Comparison of ENCODE assay signal across 16 cellular contexts in the genomic region with DNA sequence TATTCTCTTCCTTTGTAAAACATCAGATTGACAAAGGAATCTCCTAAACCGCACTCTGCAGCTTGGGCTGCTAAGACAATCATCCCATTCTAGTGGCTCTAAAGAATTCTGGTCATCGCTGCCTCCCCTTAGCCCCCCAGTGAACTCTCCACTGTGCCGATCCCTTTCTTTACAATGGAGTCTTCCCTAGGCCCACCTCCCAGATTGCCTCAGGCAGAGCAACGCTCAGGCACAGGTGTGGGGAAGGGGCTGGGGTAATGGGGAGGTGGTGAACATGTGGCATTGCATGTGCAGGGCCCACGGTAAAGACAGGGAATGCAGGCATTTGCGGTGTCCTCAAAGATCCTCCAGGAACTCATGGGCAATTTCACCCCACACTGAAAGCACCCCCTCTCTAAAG.
DNase-seq lines count a peak whose midpoint lies in the region; ATAC-seq and TF ChIP-seq lines count a peak whose summit lies in the region.
"Had no signal": no experiment of that assay in that cellular context is flagged by ENCODE, and none has a peak within 500 bp of the region (broad histone marks: within the 10 kb centered on the region; RNA-seq: fewer than 3 reads in every experiment).

No MANE protein-coding gene starts in this region.

- H3K4me2 ChIP-seq in mammary epithelial cell (ENCODE audit: insufficient read depth, low read depth, low read length) = no peak overlapping the region
- H3K4me2 ChIP-seq in neuronal stem cell (ENCODE audit: insufficient read depth, low read length, poor library complexity, severe bottlenecking) = no peak overlapping the region
- H3K4me2 ChIP-seq: BLaER1 treated with 17β-estradiol and CSF1 and Interleukin-3, amounts not matched to agents 10 nM and 100 nM had no signal

- H3K4me3 ChIP-seq in mammary epithelial cell (replicated peaks in 1 of 3; ENCODE audit: insufficient read depth in 1 of 3, low read depth in 2 of 3, low read length in 3 of 3) = no peak overlapping the region
- H3K4me3 ChIP-seq in neuronal stem cell (ENCODE audit: low read length in 2 of 2) = no peak overlapping the region
- no peak overlapping the region for H3K4me3 ChIP-seq in tibial artery
- no peak overlapping the region for H3K4me3 ChIP-seq in gastroesophageal sphincter
- H3K4me3 ChIP-seq: BLaER1 treated with 17β-estradiol and CSF1 and Interleukin-3, amounts not matched to agents 10 nM and 100 nM had no signal

- TF ChIP-seq EP300 in gastroesophageal sphincter (IDR thresholded peaks at IDR 0.05) = no peak

- WGBS in mammary epithelial cell (ENCODE audit: low coverage, missing lambda C conversion rate) = 12% methylated on average over 4 of the region's 6 CpGs
- no CpG with 5 or more reads among the region's 6 CpGs for WGBS in neuronal stem cell (ENCODE audit: extremely low coverage in 2 of 2, insufficient read length in 2 of 2, insufficient replicate concordance in 1 of 2), 2 donors
- 86% methylated on average over 2 to 6 of the region's 6 CpGs for WGBS in gastroesophageal sphincter (ENCODE audit: low coverage in 1 of 2), 2 donors

- H2BK120ac ChIP-seq in neuronal stem cell (ENCODE audit: low read depth, low read length) = no peak overlapping the region

- no TSS peak for BruUV-seq in mammary epithelial cell (replicated peaks; lab: Mats Ljungman, UMichigan)
- BruUV-seq in MCF 10A (replicated peaks; lab: Mats Ljungman, UMichigan) = no TSS peak

- H2BK15ac ChIP-seq in neuronal stem cell (ENCODE audit: low read length) = no peak overlapping the region

- H3K27me3 Mint-ChIP-seq in MCF 10A (ENCODE audit: insufficient read depth, unreplicated experiment) (no peaks in the 10 kb centered on the region), chondrocyte (ENCODE audit: low read depth) (no peaks in the 10 kb centered on the region)

- no peak overlapping the region for H3K4me3 Mint-ChIP-seq in MCF 10A (ENCODE audit: unreplicated experiment)
- no peak overlapping the region for H3K4me3 Mint-ChIP-seq in chondrocyte (ENCODE audit: unreplicated experiment)
- H3K4me3 Mint-ChIP-seq: IgD-negative memory B cell had no signal

- H2BK12ac ChIP-seq in neuronal stem cell (ENCODE audit: low read length) = no peak overlapping the region

- no peak overlapping the region for H2AK5ac ChIP-seq in neuronal stem cell (ENCODE audit: low read depth, low read length)

- no peak overlapping the region for H2BK5ac ChIP-seq in neuronal stem cell (ENCODE audit: low read length)

- H2AFZ ChIP-seq in mammary epithelial cell (ENCODE audit: low read depth, low read length) (peak overlapping the region; percentile 10), neuronal stem cell (ENCODE audit: low read length) (peak overlapping the region; percentile 5)

- TF ChIP-seq POLR2A in gastroesophageal sphincter (IDR thresholded peaks at IDR 0.05) = no peak

- H3K9me3 Mint-ChIP-seq in MCF 10A (ENCODE audit: unreplicated experiment) (no peaks in the 10 kb centered on the region), chondrocyte (ENCODE audit: low read depth) (no peaks in the 10 kb centered on the region)
- H3K9me3 Mint-ChIP-seq: IgD-negative memory B cell had no signal

- no peak for DNase-seq in mammary epithelial cell
- no peak for DNase-seq in MCF 10A (ENCODE audit: unreplicated experiment)
- DNase-seq in chondrocyte (ENCODE audit: low spot score) = peak; percentile 19
- DNase-seq in neuronal stem cell (ENCODE audit: low spot score) = peak; percentile 23
- DNase-seq in NCI-H510A (lab: John Stamatoyannopoulos, UW) = no peak
- no peak for DNase-seq in tibial artery
- DNase-seq: Calu3; CD4-positive, CD25-positive, alpha-beta regulatory T cell; DMS 273 treated with DMSO at 0.1 percent for 48 hours; KG1 had no signal

- CTCF ChIA-PET in mammary epithelial cell (lab: Charles Lee; ENCODE audit: low non-redundant PET) (no interaction called here), MCF 10A (lab: Yijun Ruan, JAX) (interaction anchor here (0.7 to 2.4 kb wide), 6 partner anchors 10 to 360 kb away, joined by 3 to 12 read pairs (median 4); no protein-coding TSS in a partner anchor)

- H3K27me3 ChIP-seq in mammary epithelial cell (ENCODE audit: insufficient read depth, low read length) (no peaks in the 10 kb centered on the region), neuronal stem cell (ENCODE audit: control insufficient read depth in 3 of 3, insufficient read depth in 3 of 3, low read depth in 1 of 3, low read length in 3 of 3) (peaks cover 0 to 37% (median 0%) of the 10 kb centered on the region in 3 experiments), tibial artery (no peaks in the 10 kb centered on the region), gastroesophageal sphincter (no peaks in the 10 kb centered on the region)
- H3K27me3 ChIP-seq: BLaER1 treated with 17β-estradiol and CSF1 and Interleukin-3, amounts not matched to agents 10 nM and 100 nM had no signal

- H3K9me3 ChIP-seq in mammary epithelial cell (replicated peaks; ENCODE audit: insufficient read depth, low read length) = no peaks in the 10 kb centered on the region
- peaks cover 0 to 2% of the 10 kb centered on the region in 2 donors for H3K9me3 ChIP-seq in neuronal stem cell (replicated peaks in 1 of 2; ENCODE audit: control insufficient read depth in 2 of 2, insufficient read depth in 1 of 2, low read depth in 1 of 2, low read length in 2 of 2)
- H3K9me3 ChIP-seq in tibial artery = no peaks in the 10 kb centered on the region
- H3K9me3 ChIP-seq in gastroesophageal sphincter = no peaks in the 10 kb centered on the region
- H3K9me3 ChIP-seq: BLaER1 treated with 17β-estradiol and CSF1 and Interleukin-3, amounts not matched to agents 10 nM and 100 nM had no signal

- H3K23ac ChIP-seq in neuronal stem cell (ENCODE audit: low read depth, low read length, poor library complexity) = no peak overlapping the region

- intact Hi-C loops in mammary epithelial cell (cut with micrococcal nuclease) = no loop called here
- intact Hi-C loops in MCF 10A (cut with micrococcal nuclease) = no loop called here
- intact Hi-C loops in tibial artery (cut with DNase I; ENCODE audit: low total_unique reads) = no loop called here

- no peak overlapping the region for H3K9ac ChIP-seq in mammary epithelial cell (ENCODE audit: insufficient read depth, low read length)
- no peak overlapping the region for H3K9ac ChIP-seq in neuronal stem cell (ENCODE audit: low read depth, low read length, poor library complexity)
- H3K9ac ChIP-seq: BLaER1 treated with 17β-estradiol and CSF1 and Interleukin-3, amounts not matched to agents 10 nM and 100 nM had no signal

- H3K79me1 ChIP-seq in neuronal stem cell (ENCODE audit: low read depth, low read length) = no peaks in the 10 kb centered on the region

- no peak overlapping the region for H3K4ac ChIP-seq in neuronal stem cell (ENCODE audit: low read length)

- H3K36me3 ChIP-seq in mammary epithelial cell (ENCODE audit: insufficient read depth, low read length) (no peaks in the 10 kb centered on the region), neuronal stem cell (replicated peaks in 1 of 2; ENCODE audit: control insufficient read depth in 2 of 2, insufficient read depth in 2 of 2, low read length in 2 of 2) (no peaks in the 10 kb centered on the region), tibial artery (peaks cover 0 to 4% (median 0%) of the 10 kb centered on the region in 3 donors), gastroesophageal sphincter (no peaks in the 10 kb centered on the region)
- H3K36me3 ChIP-seq: BLaER1 treated with 17β-estradiol and CSF1 and Interleukin-3, amounts not matched to agents 10 nM and 100 nM had no signal

- H3K4me1 Mint-ChIP-seq in MCF 10A (ENCODE audit: insufficient read depth, unreplicated experiment) (peaks cover 24% of the 10 kb centered on the region), chondrocyte (ENCODE audit: low read depth) (peaks cover 41% of the 10 kb centered on the region)
- H3K4me1 Mint-ChIP-seq: IgD-negative memory B cell had no signal

- H3K79me2 ChIP-seq in mammary epithelial cell (ENCODE audit: insufficient read depth, low read length) = no peaks in the 10 kb centered on the region

- no peak overlapping the region for H4K91ac ChIP-seq in neuronal stem cell (ENCODE audit: low read depth, low read length, poor library complexity)

- H3K14ac ChIP-seq in neuronal stem cell (ENCODE audit: low read length) = no peak overlapping the region

- no peak overlapping the region for H3K18ac ChIP-seq in neuronal stem cell (ENCODE audit: low read length)

- no peak for TF ChIP-seq CTCF in mammary epithelial cell (conservative IDR thresholded peaks at IDR 0.05 in 1 of 2, IDR thresholded peaks at IDR 0.05 in 1 of 2; ENCODE audit: extremely low read depth in 1 of 2, insufficient read depth in 1 of 2, low read depth in 1 of 2, low read length in 2 of 2)
- no peak for TF ChIP-seq CTCF in MCF 10A (IDR thresholded peaks at IDR 0.05; ENCODE audit: unreplicated experiment)
- no peak for TF ChIP-seq CTCF in chondrocyte (IDR thresholded peaks at IDR 0.05)
- no peak for TF ChIP-seq CTCF in tibial artery (IDR thresholded peaks at IDR 0.05)
- TF ChIP-seq CTCF in gastroesophageal sphincter (IDR thresholded peaks at IDR 0.05) = no peak

- H3K4me1 ChIP-seq in mammary epithelial cell (ENCODE audit: insufficient read depth, low read length) = peaks cover 29% of the 10 kb centered on the region
- H3K4me1 ChIP-seq in neuronal stem cell (ENCODE audit: control insufficient read depth in 2 of 2, insufficient read depth in 1 of 2, low read depth in 1 of 2, low read length in 2 of 2) = peaks cover 0 to 14% of the 10 kb centered on the region in 2 donors
- H3K4me1 ChIP-seq in tibial artery = no peaks in the 10 kb centered on the region
- no peaks in the 10 kb centered on the region for H3K4me1 ChIP-seq in gastroesophageal sphincter
- H3K4me1 ChIP-seq: BLaER1 treated with 17β-estradiol and CSF1 and Interleukin-3, amounts not matched to agents 10 nM and 100 nM had no signal

- in situ Hi-C loops in mammary epithelial cell (cut with MboI; ENCODE audit: low sequenced_read_pairs in 2 of 2) = no loop called here

- H3K27ac Mint-ChIP-seq in MCF 10A (ENCODE audit: low read depth, unreplicated experiment) (no peak overlapping the region), chondrocyte (ENCODE audit: unreplicated experiment) (no peak overlapping the region)
- H3K27ac Mint-ChIP-seq: CD4-positive, CD25-positive, alpha-beta regulatory T cell; IgD-negative memory B cell had no signal

- ATAC-seq in HG02884 (IDR thresholded peaks at IDR 0.05; ENCODE audit: unreplicated experiment) = no peak
- ATAC-seq in gastroesophageal sphincter = no peak
- ATAC-seq: HCT116 had no signal

- H4K8ac ChIP-seq in neuronal stem cell (ENCODE audit: low read depth, low read length) = no peak overlapping the region

- POLR2A ChIA-PET in MCF 10A (lab: Yijun Ruan, JAX) = interaction anchor here (1.0 to 1.5 kb wide), 2 partner anchors 10 to 75 kb away, joined by 3 to 4 read pairs; no protein-coding TSS in a partner anchor

- no peaks in the 10 kb centered on the region for H4K20me1 ChIP-seq in mammary epithelial cell (ENCODE audit: insufficient read depth, low read length)
- H4K20me1 ChIP-seq: BLaER1 treated with 17β-estradiol and CSF1 and Interleukin-3, amounts not matched to agents 10 nM and 100 nM had no signal

- no peak overlapping the region for H3K27ac ChIP-seq in mammary epithelial cell (ENCODE audit: insufficient read depth, low read depth, low read length)
- peak overlapping the region; percentile 34 for H3K27ac ChIP-seq in neuronal stem cell (replicated peaks; ENCODE audit: low read length)
- H3K27ac ChIP-seq in tibial artery = no peak overlapping the region
- H3K27ac ChIP-seq in gastroesophageal sphincter = no peak overlapping the region
- H3K27ac ChIP-seq: 22Rv1; BLaER1 treated with 17β-estradiol and CSF1 and Interleukin-3, amounts not matched to agents 10 nM and 100 nM had no signal

- no peaks in the 10 kb centered on the region for H3K36me3 Mint-ChIP-seq in MCF 10A (ENCODE audit: insufficient read depth, unreplicated experiment)
- H3K36me3 Mint-ChIP-seq in chondrocyte (ENCODE audit: low read depth) = peaks cover 2% of the 10 kb centered on the region
- H3K36me3 Mint-ChIP-seq: CD4-positive, CD25-positive, alpha-beta regulatory T cell; IgD-negative memory B cell had no signal

- dilution Hi-C loops in mammary epithelial cell (cut with HindIII; ENCODE audit: low sequenced_read_pairs) = loop anchor here (5.0 kb wide), 1 partner anchor 48 kb away; no protein-coding TSS in a partner anchor

Comparison
In these comparisons a context has a peak if more than half of its experiments do, and no peak if none do; other contexts are left out.
1. DNase-seq: peak in chondrocyte (single experiment) and neuronal stem cell (single experiment); none in mammary epithelial cell (single experiment), MCF 10A (single experiment), NCI-H510A (single experiment) and tibial artery (0 of 2).